25 cellular contexts compared by ENCODE assay signal in genomic region chr20:48214601-48215000, GRCh38.
"Had no signal": no experiment of that assay in that cellular context is flagged by ENCODE, and none has a peak within 500 bp of the region (broad histone marks: within the 10 kb centered on the region; RNA-seq: fewer than 3 reads in every experiment).

No MANE protein-coding gene starts in this region.

- FAIRE-seq: kidney had no signal

- DNase-seq: dorsolateral prefrontal cortex; effector CD8-positive, alpha-beta T cell; foreskin melanocyte; head of caudate nucleus; kidney; left cardiac atrium; left ventricle myocardium inferior; lower lobe of right lung; mesenchymal stem cell; midbrain; psoas muscle; retina; spleen; stimulated activated CD4-positive, alpha-beta T cell treated with anti-CD3 and anti-CD28 coated beads, Interleukin-15, amount 100 ng/mL, for 24 hours; stimulated activated CD4-positive, alpha-beta T cell treated with anti-CD3 and anti-CD28 coated beads, Interleukin-1b, Interleukin-23, amount 100 ng/mL, for 48 hours; stimulated activated CD4-positive, alpha-beta T cell treated with anti-CD3 and anti-CD28 coated beads, Interleukin-4, amount 100 ng/mL, for 24 hours; tibial artery; upper lobe of right lung had no signal

- H3K27ac Mint-ChIP-seq: natural killer cell treated with Interleukin-12 subunit alpha and Interleukin-12 subunit beta and Interleukin-15 and Interleukin-18, amount 100 ng/mL, for 72 hours; stimulated activated memory B cell treated with anti-CD40 and anti-IgM and Interleukin-4, amounts not matched to agents 10 μg/mL and 1 μg/mL and 100 μg/mL, for 72 hours; stimulated activated naive CD8-positive, alpha-beta T cell treated with anti-CD3 and anti-CD28 coated beads, Interleukin-15, Interleukin-2, amounts not matched to agents 100 ng/mL and 50 ng/mL, for 24 hours had no signal

- H3K27me3 Mint-ChIP-seq: stimulated activated naive CD8-positive, alpha-beta T cell treated with anti-CD3 and anti-CD28 coated beads, Interleukin-15, Interleukin-2, amounts not matched to agents 100 ng/mL and 50 ng/mL, for 24 hours had no signal

- ATAC-seq: left cardiac atrium; lower lobe of right lung; natural killer cell treated with Interleukin-12 subunit alpha and Interleukin-12 subunit beta and Interleukin-15 and Interleukin-18, amount 100 ng/mL, for 72 hours; psoas muscle; sciatic nerve; stimulated activated memory B cell treated with anti-CD40 and anti-IgM and Interleukin-4, amounts not matched to agents 10 μg/mL and 1 μg/mL and 100 μg/mL, for 72 hours; upper lobe of right lung had no signal

- H3K36me3 ChIP-seq: left ventricle myocardium inferior, lower lobe of right lung, spleen, tibial artery, upper lobe of right lung, vagina had no signal

- H3K4me1 ChIP-seq: left ventricle myocardium inferior, lower lobe of right lung, parathyroid adenoma, psoas muscle, spleen, tibial artery, upper lobe of right lung, vagina had no signal

- H3K9ac ChIP-seq: parathyroid adenoma had no signal

- H3K79me2 ChIP-seq: hepatocyte, parathyroid adenoma had no signal

- H3K4me1 Mint-ChIP-seq: stimulated activated memory B cell treated with anti-CD40 and anti-IgM and Interleukin-4, amounts not matched to agents 10 μg/mL and 1 μg/mL and 100 μg/mL, for 72 hours had no signal

- H3K9me3 Mint-ChIP-seq: natural killer cell treated with Interleukin-12 subunit alpha and Interleukin-12 subunit beta and Interleukin-15 and Interleukin-18, amount 100 ng/mL, for 72 hours; stimulated activated memory B cell treated with anti-CD40 and anti-IgM and Interleukin-4, amounts not matched to agents 10 μg/mL and 1 μg/mL and 100 μg/mL, for 72 hours; stimulated activated naive CD8-positive, alpha-beta T cell treated with anti-CD3 and anti-CD28 coated beads, Interleukin-15, Interleukin-2, amounts not matched to agents 100 ng/mL and 50 ng/mL, for 24 hours had no signal

- H2AFZ ChIP-seq: hepatocyte, parathyroid adenoma had no signal

- H3K27me3 ChIP-seq: dorsolateral prefrontal cortex, hepatocyte, upper lobe of right lung, vagina had no signal

- H3K36me3 Mint-ChIP-seq: natural killer cell treated with Interleukin-12 subunit alpha and Interleukin-12 subunit beta and Interleukin-15 and Interleukin-18, amount 100 ng/mL, for 72 hours; stimulated activated memory B cell treated with anti-CD40 and anti-IgM and Interleukin-4, amounts not matched to agents 10 μg/mL and 1 μg/mL and 100 μg/mL, for 72 hours had no signal

- H3K4me3 ChIP-seq: dorsolateral prefrontal cortex, hepatocyte, left ventricle myocardium inferior, lower lobe of right lung, psoas muscle, spleen, tibial artery, upper lobe of right lung, vagina had no signal

- H3K4me3 Mint-ChIP-seq: natural killer cell treated with Interleukin-12 subunit alpha and Interleukin-12 subunit beta and Interleukin-15 and Interleukin-18, amount 100 ng/mL, for 72 hours; stimulated activated memory B cell treated with anti-CD40 and anti-IgM and Interleukin-4, amounts not matched to agents 10 μg/mL and 1 μg/mL and 100 μg/mL, for 72 hours; stimulated activated naive CD8-positive, alpha-beta T cell treated with anti-CD3 and anti-CD28 coated beads, Interleukin-15, Interleukin-2, amounts not matched to agents 100 ng/mL and 50 ng/mL, for 24 hours had no signal

- H3K27ac ChIP-seq: dorsolateral prefrontal cortex, hepatocyte, left ventricle myocardium inferior, lower lobe of right lung, parathyroid adenoma, psoas muscle, spleen, tibial artery, upper lobe of right lung, vagina had no signal

- H3K4me2 ChIP-seq: hepatocyte had no signal

- H3K9me3 ChIP-seq: left ventricle myocardium inferior, lower lobe of right lung, psoas muscle, spleen, tibial artery, upper lobe of right lung, vagina had no signal
